11 cellular contexts compared by ENCODE assay signal in genomic region chr2:119864318-119864717, GRCh38.
DNase-seq lines count a peak whose midpoint lies in the region; ATAC-seq and TF ChIP-seq lines count a peak whose summit lies in the region.
"Had no signal": no experiment of that assay in that cellular context is flagged by ENCODE, and none has a peak within 500 bp of the region (broad histone marks: within the 10 kb centered on the region; RNA-seq: fewer than 3 reads in every experiment).

No MANE protein-coding gene starts in this region.

- H3K27ac ChIP-seq in HL-60 (replicated peaks) = peak overlapping the region; percentile 37

- peak overlapping the region in 1 of 2 donors; percentile 27 for H3K4me3 Mint-ChIP-seq in activated T-cell treated with anti-CD3 and anti-CD28 coated beads, Interleukin-2, amount 50 U/mL, for 72 hours
- no peak overlapping the region for H3K4me3 Mint-ChIP-seq in WTC11
- no peak overlapping the region for H3K4me3 Mint-ChIP-seq in type B pancreatic cell
- H3K4me3 Mint-ChIP-seq in activated T-helper 1 cell treated with anti-CD3 and anti-CD28 coated beads, Interleukin-12 subunit alpha, Interleukin-12 subunit beta, Interleukin-2, Interleukin-4 antibody, amounts not matched to agents 30 ng/mL and 10 ng/mL and 1 ng/mL, durations not matched to agents 14 hours and 24 hours and 36 hours = no peak overlapping the region
- H3K4me3 Mint-ChIP-seq: nephron had no signal

- no peak overlapping the region for H3K4me3 ChIP-seq in HL-60 (replicated peaks; ENCODE audit: insufficient read depth, low read length)

- CTCF ChIA-PET in WTC11 (lab: Charles Lee) = no interaction called here

- peak; percentile 50 to 77 for ATAC-seq in activated T-cell treated with anti-CD3 and anti-CD28 coated beads, Interleukin-2, amount 50 U/mL, for 72 hours (replicated peaks in 1 of 2)
- ATAC-seq in WTC11 = no peak

- POLR2A ChIA-PET in WTC11 (lab: Charles Lee) = no interaction called here

- peaks cover 0 to 2% of the 10 kb centered on the region in 2 donors for H3K9me3 Mint-ChIP-seq in activated T-cell treated with anti-CD3 and anti-CD28 coated beads, Interleukin-2, amount 50 U/mL, for 72 hours
- H3K9me3 Mint-ChIP-seq in WTC11 (peaks cover 22% of the 10 kb centered on the region), type B pancreatic cell (peaks cover 3% of the 10 kb centered on the region)
- peaks cover 4% of the 10 kb centered on the region for H3K9me3 Mint-ChIP-seq in activated T-helper 1 cell treated with anti-CD3 and anti-CD28 coated beads, Interleukin-12 subunit alpha, Interleukin-12 subunit beta, Interleukin-2, Interleukin-4 antibody, amounts not matched to agents 30 ng/mL and 10 ng/mL and 1 ng/mL, durations not matched to agents 14 hours and 24 hours and 36 hours
- H3K9me3 Mint-ChIP-seq: nephron had no signal

- TF ChIP-seq CTCF in HL-60 (IDR thresholded peaks at IDR 0.05; ENCODE audit: insufficient read depth, low read length) = no peak
- TF ChIP-seq CTCF in WTC11 (IDR thresholded peaks at IDR 0.05) = no peak
- no peak for TF ChIP-seq CTCF in type B pancreatic cell (conservative IDR thresholded peaks at IDR 0.05)

- no peak for DNase-seq in activated T-cell treated with anti-CD3 and anti-CD28 coated beads, Interleukin-2, amount 50 U/mL, for 72 hours
- no peak for DNase-seq in activated T-cell treated with anti-CD3 and anti-CD28 coated beads, Interleukin-2, amount 50 U/mL, for 48 hours
- peak in 1 of 2 experiments; percentile 49 for DNase-seq in HL-60 (ENCODE audit: low read depth in 1 of 2, low spot score in 1 of 2)
- no peak for DNase-seq in WTC11 (ENCODE audit: low spot score)
- DNase-seq in type B pancreatic cell (ENCODE audit: extremely low spot score, unreplicated experiment) = no peak
- no peak for DNase-seq in NCI-H2107 treated with DMSO at 0.1 percent for 48 hours (lab: John Stamatoyannopoulos, UW; ENCODE audit: unreplicated experiment)
- DNase-seq in 8988T = no peak
- DNase-seq in activated T-helper 1 cell treated with anti-CD3 and anti-CD28 coated beads, Interleukin-12 subunit alpha, Interleukin-12 subunit beta, Interleukin-2, Interleukin-4 antibody, amounts not matched to agents 30 ng/mL and 10 ng/mL and 1 ng/mL, durations not matched to agents 14 hours and 24 hours and 36 hours (ENCODE audit: low spot score) = no peak
- DNase-seq: activated CD8-positive, alpha-beta memory T cell treated with anti-CD3 and anti-CD28 coated beads for 24 hours; stimulated activated CD4-positive, alpha-beta T cell treated with anti-CD3 and anti-CD28 coated beads, Interleukin-4, amount 100 ng/mL, for 1 hour had no signal

- H3K27me3 Mint-ChIP-seq in activated T-cell treated with anti-CD3 and anti-CD28 coated beads, Interleukin-2, amount 50 U/mL, for 72 hours (ENCODE audit: low read depth) = no peaks in the 10 kb centered on the region
- H3K27me3 Mint-ChIP-seq in WTC11 (ENCODE audit: low read depth) (no peaks in the 10 kb centered on the region), type B pancreatic cell (no peaks in the 10 kb centered on the region)
- H3K27me3 Mint-ChIP-seq in activated T-helper 1 cell treated with anti-CD3 and anti-CD28 coated beads, Interleukin-12 subunit alpha, Interleukin-12 subunit beta, Interleukin-2, Interleukin-4 antibody, amounts not matched to agents 30 ng/mL and 10 ng/mL and 1 ng/mL, durations not matched to agents 14 hours and 24 hours and 36 hours (ENCODE audit: insufficient read depth) = peaks cover 3% of the 10 kb centered on the region

- peaks cover 2 to 4% of the 10 kb centered on the region in 2 donors for H3K36me3 Mint-ChIP-seq in activated T-cell treated with anti-CD3 and anti-CD28 coated beads, Interleukin-2, amount 50 U/mL, for 72 hours (ENCODE audit: insufficient read depth in 2 of 2)
- H3K36me3 Mint-ChIP-seq in WTC11 (peaks cover 20% of the 10 kb centered on the region), type B pancreatic cell (peaks cover 16% of the 10 kb centered on the region)
- peaks cover 13% of the 10 kb centered on the region for H3K36me3 Mint-ChIP-seq in activated T-helper 1 cell treated with anti-CD3 and anti-CD28 coated beads, Interleukin-12 subunit alpha, Interleukin-12 subunit beta, Interleukin-2, Interleukin-4 antibody, amounts not matched to agents 30 ng/mL and 10 ng/mL and 1 ng/mL, durations not matched to agents 14 hours and 24 hours and 36 hours (ENCODE audit: low read depth)

- H3K27me3 ChIP-seq in HL-60 (ENCODE audit: insufficient read depth, poor library complexity, severe bottlenecking) = no peaks in the 10 kb centered on the region

- intact Hi-C loops in activated T-helper 1 cell treated with anti-CD3 and anti-CD28 coated beads, Interleukin-12 subunit alpha, Interleukin-12 subunit beta, Interleukin-2, Interleukin-4 antibody, amounts not matched to agents 30 ng/mL and 10 ng/mL and 1 ng/mL, durations not matched to agents 14 hours and 24 hours and 36 hours (cut with micrococcal nuclease) = loop anchor here (5.0 kb wide), 2 partner anchors 83 to 368 kb away; no protein-coding TSS in a partner anchor

- H3K4me1 Mint-ChIP-seq in activated T-cell treated with anti-CD3 and anti-CD28 coated beads, Interleukin-2, amount 50 U/mL, for 72 hours (ENCODE audit: low read depth) = peaks cover 54% of the 10 kb centered on the region
- H3K4me1 Mint-ChIP-seq in WTC11 = peaks cover 42% of the 10 kb centered on the region
- H3K4me1 Mint-ChIP-seq in type B pancreatic cell (ENCODE audit: unreplicated experiment) = peaks cover 5% of the 10 kb centered on the region
- peaks cover 44% of the 10 kb centered on the region for H3K4me1 Mint-ChIP-seq in activated T-helper 1 cell treated with anti-CD3 and anti-CD28 coated beads, Interleukin-12 subunit alpha, Interleukin-12 subunit beta, Interleukin-2, Interleukin-4 antibody, amounts not matched to agents 30 ng/mL and 10 ng/mL and 1 ng/mL, durations not matched to agents 14 hours and 24 hours and 36 hours (ENCODE audit: low read depth)
- H3K4me1 Mint-ChIP-seq: nephron had no signal

- peak overlapping the region; percentile 43 for H3K27ac Mint-ChIP-seq in activated T-cell treated with anti-CD3 and anti-CD28 coated beads, Interleukin-2, amount 50 U/mL, for 72 hours
- peak overlapping the region; percentile 28; the same call in 1 of the 2 replicates for H3K27ac Mint-ChIP-seq in WTC11
- peak overlapping the region; percentile 50 for H3K27ac Mint-ChIP-seq in type B pancreatic cell
- H3K27ac Mint-ChIP-seq in activated T-helper 1 cell treated with anti-CD3 and anti-CD28 coated beads, Interleukin-12 subunit alpha, Interleukin-12 subunit beta, Interleukin-2, Interleukin-4 antibody, amounts not matched to agents 30 ng/mL and 10 ng/mL and 1 ng/mL, durations not matched to agents 14 hours and 24 hours and 36 hours = no peak overlapping the region
- H3K27ac Mint-ChIP-seq: nephron had no signal

TF ChIP-seq in WTC11, 78 proteins besides CTCF, POLR2A, EP300 and RAD21 (continues in another document):
- TF ChIP-seq MXD4 (CRISPR knock-in tag; IDR thresholded peaks at IDR 0.05; ENCODE audit: borderline replicate concordance) (no peak), TP53 (CRISPR knock-in tag; IDR thresholded peaks at IDR 0.05) (no peak), ZSCAN18 (CRISPR knock-in tag; IDR thresholded peaks at IDR 0.05) (no peak), ETV6 (CRISPR knock-in tag; IDR thresholded peaks at IDR 0.05) (no peak)
- TF ChIP-seq, protein P1, sequence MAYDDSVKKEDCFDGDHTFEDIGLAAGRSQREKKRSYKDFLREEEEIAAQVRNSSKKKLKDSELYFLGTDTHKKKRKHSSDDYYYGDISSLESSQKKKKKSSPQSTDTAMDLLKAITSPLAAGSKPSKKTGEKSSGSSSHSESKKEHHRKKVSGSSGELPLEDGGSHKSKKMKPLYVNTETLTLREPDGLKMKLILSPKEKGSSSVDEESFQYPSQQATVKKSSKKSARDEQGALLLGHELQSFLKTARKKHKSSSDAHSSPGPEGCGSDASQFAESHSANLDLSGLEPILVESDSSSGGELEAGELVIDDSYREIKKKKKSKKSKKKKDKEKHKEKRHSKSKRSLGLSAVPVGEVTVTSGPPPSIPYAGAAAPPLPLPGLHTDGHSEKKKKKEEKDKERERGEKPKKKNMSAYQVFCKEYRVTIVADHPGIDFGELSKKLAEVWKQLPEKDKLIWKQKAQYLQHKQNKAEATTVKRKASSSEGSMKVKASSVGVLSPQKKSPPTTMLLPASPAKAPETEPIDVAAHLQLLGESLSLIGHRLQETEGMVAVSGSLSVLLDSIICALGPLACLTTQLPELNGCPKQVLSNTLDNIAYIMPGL (CRISPR knock-in tag; IDR thresholded peaks at IDR 0.05) = no peak
- TF ChIP-seq, protein P2, sequence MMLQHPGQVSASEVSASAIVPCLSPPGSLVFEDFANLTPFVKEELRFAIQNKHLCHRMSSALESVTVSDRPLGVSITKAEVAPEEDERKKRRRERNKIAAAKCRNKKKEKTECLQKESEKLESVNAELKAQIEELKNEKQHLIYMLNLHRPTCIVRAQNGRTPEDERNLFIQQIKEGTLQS (CRISPR knock-in tag; conservative IDR thresholded peaks at IDR 0.05) = no peak
- TF ChIP-seq, protein P3, sequence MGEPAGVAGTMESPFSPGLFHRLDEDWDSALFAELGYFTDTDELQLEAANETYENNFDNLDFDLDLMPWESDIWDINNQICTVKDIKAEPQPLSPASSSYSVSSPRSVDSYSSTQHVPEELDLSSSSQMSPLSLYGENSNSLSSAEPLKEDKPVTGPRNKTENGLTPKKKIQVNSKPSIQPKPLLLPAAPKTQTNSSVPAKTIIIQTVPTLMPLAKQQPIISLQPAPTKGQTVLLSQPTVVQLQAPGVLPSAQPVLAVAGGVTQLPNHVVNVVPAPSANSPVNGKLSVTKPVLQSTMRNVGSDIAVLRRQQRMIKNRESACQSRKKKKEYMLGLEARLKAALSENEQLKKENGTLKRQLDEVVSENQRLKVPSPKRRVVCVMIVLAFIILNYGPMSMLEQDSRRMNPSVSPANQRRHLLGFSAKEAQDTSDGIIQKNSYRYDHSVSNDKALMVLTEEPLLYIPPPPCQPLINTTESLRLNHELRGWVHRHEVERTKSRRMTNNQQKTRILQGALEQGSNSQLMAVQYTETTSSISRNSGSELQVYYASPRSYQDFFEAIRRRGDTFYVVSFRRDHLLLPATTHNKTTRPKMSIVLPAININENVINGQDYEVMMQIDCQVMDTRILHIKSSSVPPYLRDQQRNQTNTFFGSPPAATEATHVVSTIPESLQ (CRISPR knock-in tag; IDR thresholded peaks at IDR 0.05) = no peak
